In genomic region chr20:19009071-19009688, GRCh38 we compare ENCODE assay signal across 26 cellular contexts.
"Had no signal": no experiment of that assay in that cellular context is flagged by ENCODE, and none has a peak within 500 bp of the region (broad histone marks: within the 10 kb centered on the region; RNA-seq: fewer than 3 reads in every experiment).

No MANE protein-coding gene starts in this region.

- H3K36me3 ChIP-seq: breast epithelium, gastroesophageal sphincter, lower lobe of right lung, stomach, suprapubic skin, transverse colon, vagina had no signal

- ATAC-seq: activated CD4-positive, alpha-beta T cell treated with anti-CD3 and anti-CD28 coated beads for 36 hours; gastroesophageal sphincter; left colon; lower lobe of right lung; sciatic nerve; stimulated activated effector memory CD8-positive, alpha-beta T cell treated with anti-CD3 and anti-CD28 coated beads, Interleukin-12 subunit alpha, Interleukin-12 subunit beta, amount 100 ng/mL, for 72 hours had no signal

- H3K4me3 ChIP-seq: breast epithelium, dorsolateral prefrontal cortex, gastroesophageal sphincter, lower lobe of right lung, stomach, suprapubic skin, transverse colon, vagina had no signal

- H3K27ac Mint-ChIP-seq: activated CD4-positive, alpha-beta memory T cell treated with anti-CD3 and anti-CD28 coated beads for 36 hours; activated CD4-positive, alpha-beta T cell treated with anti-CD3 and anti-CD28 coated beads for 36 hours; activated naive CD8-positive, alpha-beta T cell treated with anti-CD3 and anti-CD28 coated beads, Interleukin-2, amount 10 ng/mL, durations not matched to agents 7 days and 5 days; naive B cell; stimulated activated effector memory CD8-positive, alpha-beta T cell treated with anti-CD3 and anti-CD28 coated beads, Interleukin-12 subunit alpha, Interleukin-12 subunit beta, amount 100 ng/mL, for 72 hours; WTC11 had no signal

- H3K4me1 ChIP-seq: breast epithelium, gastroesophageal sphincter, lower lobe of right lung had no signal

- H3K36me3 Mint-ChIP-seq: activated CD4-positive, alpha-beta memory T cell treated with anti-CD3 and anti-CD28 coated beads for 36 hours; activated naive CD8-positive, alpha-beta T cell treated with anti-CD3 and anti-CD28 coated beads, Interleukin-2, amount 10 ng/mL, durations not matched to agents 7 days and 5 days; naive B cell; stimulated activated effector memory CD8-positive, alpha-beta T cell treated with anti-CD3 and anti-CD28 coated beads, Interleukin-12 subunit alpha, Interleukin-12 subunit beta, amount 100 ng/mL, for 72 hours; WTC11 had no signal

- H3K27ac ChIP-seq: breast epithelium, dorsolateral prefrontal cortex, gastroesophageal sphincter, lower lobe of right lung, stomach, suprapubic skin, transverse colon, vagina had no signal

- H3K9me3 ChIP-seq: breast epithelium, gastroesophageal sphincter, lower lobe of right lung, stomach, suprapubic skin, transverse colon, vagina had no signal

- H3K27me3 ChIP-seq: breast epithelium, gastroesophageal sphincter, stomach, suprapubic skin, transverse colon, vagina had no signal

- H3K9me3 Mint-ChIP-seq: activated CD4-positive, alpha-beta memory T cell treated with anti-CD3 and anti-CD28 coated beads for 36 hours; activated naive CD8-positive, alpha-beta T cell treated with anti-CD3 and anti-CD28 coated beads, Interleukin-2, amount 10 ng/mL, durations not matched to agents 7 days and 5 days; central memory CD8-positive, alpha-beta T cell; neural crest cell; stimulated activated effector memory CD8-positive, alpha-beta T cell treated with anti-CD3 and anti-CD28 coated beads, Interleukin-12 subunit alpha, Interleukin-12 subunit beta, amount 100 ng/mL, for 72 hours had no signal

- DNase-seq: activated CD4-positive, alpha-beta memory T cell treated with anti-CD3 and anti-CD28 coated beads for 36 hours; activated CD4-positive, alpha-beta T cell treated with anti-CD3 and anti-CD28 coated beads for 36 hours; activated naive CD4-positive, alpha-beta T cell treated with Interleukin-2 at 50 U/mL for 16 hours; activated naive CD8-positive, alpha-beta T cell treated with anti-CD3 and anti-CD28 coated beads, Interleukin-2, amount 10 ng/mL, durations not matched to agents 7 days and 5 days; activated T-cell treated with anti-CD3 and anti-CD28 coated beads, Interleukin-2, amount 50 U/mL, for 48 hours; amniotic stem cell; dorsolateral prefrontal cortex; head of caudate nucleus; left colon; lower lobe of right lung; naive B cell; occipital lobe; small intestine; stimulated activated CD4-positive, alpha-beta T cell treated with anti-CD3 and anti-CD28 coated beads, Interleukin-2, amount 100 ng/mL, for 24 hours; stomach; T-helper 9 cell; transverse colon had no signal
